In genomic region chrX:47836164-47837072, GRCh38 we compare ENCODE assay signal across 8 cellular contexts. TPM values are rescaled to one million over a fixed set of nuclear protein-coding genes. Genes with fewer than 3 reads are reported as not detected.
DNase-seq lines count a peak whose midpoint lies in the region; ATAC-seq and TF ChIP-seq lines count a peak whose summit lies in the region.

TSS of gene ZNF81 (plus strand) at chrX:47836902. CDS start at chrX:47846268, 9,366 bp downstream.

- DNase-seq in NCI-H1105 (lab: John Stamatoyannopoulos, UW) (peak; percentile 88), SKM-1 (lab: John Stamatoyannopoulos, UW; ENCODE audit: unreplicated experiment) (peak; percentile 62), glomerular visceral epithelial cell (ENCODE audit: extremely low spot score) (peak; percentile 97), omental fat pad (ENCODE audit: low spot score) (peak; percentile 82), testis (peak; percentile 96)

- H3K27ac ChIP-seq in testis: peak within 1 kb of the TSS; percentile 50 to 56

- H3K27me3 ChIP-seq in testis: no peaks in the 10 kb centered on the region

- TF ChIP-seq POLR2A in GM10847 (IDR thresholded peaks at IDR 0.05; ENCODE audit: extremely low read depth, insufficient read length) (peak; percentile 29), testis (IDR thresholded peaks at IDR 0.05) (no peak)

- peak within 1 kb of the TSS; percentile 99 for H3K4me3 Mint-ChIP-seq in activated naive CD8-positive, alpha-beta T cell

- 1% methylated on average over 16 to 25 of the region's 41 CpGs for WGBS in testis, 2 donors

- H3K36me3 Mint-ChIP-seq in activated naive CD8-positive, alpha-beta T cell: no peaks in the 10 kb centered on the region

- no peaks in the 10 kb centered on the region for H3K4me1 ChIP-seq in testis

- peak within 1 kb of the TSS; percentile 55 to 60 for H3K4me3 ChIP-seq in testis

- TF ChIP-seq CTCF in omental fat pad (IDR thresholded peaks at IDR 0.05) (no peak), testis (IDR thresholded peaks at IDR 0.05) (no peak)

- peak within 1 kb of the TSS; percentile 98 for H3K27ac Mint-ChIP-seq in activated naive CD8-positive, alpha-beta T cell

- intact Hi-C loops in testis (cut with DNase I; ENCODE audit: low total_unique reads): no loop called here

- H3K36me3 ChIP-seq in testis (ENCODE audit: low read depth, missing control alignments): no peaks in the 10 kb centered on the region

- H3K4me1 Mint-ChIP-seq in activated naive CD8-positive, alpha-beta T cell (ENCODE audit: low read depth): peaks cover 27% of the 10 kb centered on the region

- no peaks in the 10 kb centered on the region for H3K9me3 ChIP-seq in testis

- no peaks in the 10 kb centered on the region for H3K27me3 Mint-ChIP-seq in activated naive CD8-positive, alpha-beta T cell

- H3K9me3 Mint-ChIP-seq in activated naive CD8-positive, alpha-beta T cell (ENCODE audit: low read depth): no peaks in the 10 kb centered on the region

- ATAC-seq in HG02642 (IDR thresholded peaks at IDR 0.05; ENCODE audit: poor library complexity, unreplicated experiment) (peak; percentile 97), omental fat pad (ENCODE audit: low FRiP score) (peak; percentile 99)

RNA-seq across cellular contexts. Expression of gene ZNF81, which starts in this region (rescaled TPM):
- 10 to 100 TPM in 1 of 4 donors, 1 to 10 TPM in 3; 4.9 to 10.6 (median 7.1) TPM for total RNA-seq in omental fat pad
- total RNA-seq in testis: 1 to 10 TPM; 4.7 to 6.2 TPM
- 2.8 TPM for polyA plus RNA-seq in testis (ENCODE audit: insufficient read depth, low read depth, low replicate concordance)

Comparison
In these comparisons a context has a peak if more than half of its experiments do, and no peak if none do; other contexts are left out.
1. Peak in every context shown above with its lines: DNase-seq, ATAC-seq, H3K4me3 ChIP-seq and H3K27ac ChIP-seq.